In the genomic region with DNA sequence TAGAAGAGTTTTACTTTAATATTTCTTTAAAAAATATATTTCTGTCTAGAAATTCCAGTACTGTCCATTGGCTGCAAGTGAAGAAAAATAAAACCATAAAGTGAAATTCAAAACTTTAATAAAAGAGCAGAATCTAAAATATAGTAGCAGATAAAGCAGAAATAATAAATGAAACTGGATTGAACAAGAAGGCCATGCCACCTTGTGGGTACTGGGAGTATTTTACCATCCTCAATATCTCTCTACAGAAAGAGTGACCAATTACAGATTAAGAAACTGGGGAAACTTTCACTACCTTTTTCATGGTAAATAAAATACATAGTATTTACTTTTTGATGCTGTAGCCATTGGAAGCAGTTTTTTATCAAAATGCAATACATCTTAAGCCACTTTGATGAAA, we compare ENCODE assay signal across 8 cellular contexts.
DNase-seq lines count a peak whose midpoint lies in the region; ATAC-seq, FAIRE-seq and TF ChIP-seq lines count a peak whose summit lies in the region.

No MANE protein-coding gene starts in this region.

- ATAC-seq in left cardiac atrium (no peak), GM18517 (IDR thresholded peaks at IDR 0.05; ENCODE audit: unreplicated experiment) (no peak)
- no peak for ATAC-seq in naive thymus-derived CD4-positive, alpha-beta T cell

- H3K27me3 Mint-ChIP-seq in T-helper 2 cell treated with Interferon-gamma antibody and Interleukin-4, amounts not matched to agents 5 μg/mL and 100 μg/mL, for 36 hours (ENCODE audit: low read depth), result no peaks in the 10 kb centered on the region
- peaks cover 0 to 6% (median 0%) of the 10 kb centered on the region in 5 donors for H3K27me3 Mint-ChIP-seq in naive thymus-derived CD4-positive, alpha-beta T cell

- no peaks in the 10 kb centered on the region for H3K36me3 Mint-ChIP-seq in T-helper 2 cell treated with Interferon-gamma antibody and Interleukin-4, amounts not matched to agents 5 μg/mL and 100 μg/mL, for 36 hours (ENCODE audit: low read depth)
- H3K36me3 Mint-ChIP-seq in naive thymus-derived CD4-positive, alpha-beta T cell, result peaks cover 0 to 1% (median 0%) of the 10 kb centered on the region in 5 donors

- no peaks in the 10 kb centered on the region for H4K20me1 ChIP-seq in osteoblast (ENCODE audit: insufficient read depth, low read length)

- H3K27ac Mint-ChIP-seq in T-helper 2 cell treated with Interferon-gamma antibody and Interleukin-4, amounts not matched to agents 5 μg/mL and 100 μg/mL, for 36 hours, result no peak overlapping the region
- no peak overlapping the region for H3K27ac Mint-ChIP-seq in naive thymus-derived CD4-positive, alpha-beta T cell

- no peak overlapping the region for H3K4me3 ChIP-seq in right atrium auricular region
- no peak overlapping the region for H3K4me3 ChIP-seq in bronchial epithelial cell (ENCODE audit: low read depth, low read length)
- H3K4me3 ChIP-seq in osteoblast (ENCODE audit: insufficient read depth, low read length), result no peak overlapping the region
- no peak overlapping the region for H3K4me3 ChIP-seq in naive thymus-derived CD4-positive, alpha-beta T cell (ENCODE audit: low read length)

- H3K4me1 ChIP-seq in right atrium auricular region (no peaks in the 10 kb centered on the region), osteoblast (ENCODE audit: insufficient read depth, low read length) (no peaks in the 10 kb centered on the region)
- H3K4me1 ChIP-seq in naive thymus-derived CD4-positive, alpha-beta T cell (ENCODE audit: control insufficient read depth in 2 of 2, insufficient read depth in 2 of 2, low read length in 2 of 2), result no peaks in the 10 kb centered on the region

- no peak overlapping the region for H3K27ac ChIP-seq in right atrium auricular region
- H3K27ac ChIP-seq in osteoblast (ENCODE audit: low read depth, low read length), result no peak overlapping the region
- H3K27ac ChIP-seq in naive thymus-derived CD4-positive, alpha-beta T cell (ENCODE audit: low read depth, low read length), result no peak overlapping the region

- H2AFZ ChIP-seq in osteoblast (ENCODE audit: low read length), result no peak overlapping the region

- POLR2A ChIA-PET in naive thymus-derived CD4-positive, alpha-beta T cell (lab: Charles Lee), result no interaction called here

- no peaks in the 10 kb centered on the region for H3K36me3 ChIP-seq in right atrium auricular region
- H3K36me3 ChIP-seq in bronchial epithelial cell (ENCODE audit: control insufficient read depth, insufficient read depth, low read length), result no peaks in the 10 kb centered on the region
- H3K36me3 ChIP-seq in osteoblast (ENCODE audit: insufficient read depth, low read length), result no peaks in the 10 kb centered on the region
- no peaks in the 10 kb centered on the region for H3K36me3 ChIP-seq in naive thymus-derived CD4-positive, alpha-beta T cell (ENCODE audit: control insufficient read depth in 2 of 3, insufficient read depth in 3 of 3, low read length in 3 of 3)

- no peaks in the 10 kb centered on the region for H3K4me1 Mint-ChIP-seq in T-helper 2 cell treated with Interferon-gamma antibody and Interleukin-4, amounts not matched to agents 5 μg/mL and 100 μg/mL, for 36 hours (ENCODE audit: low read depth)
- H3K4me1 Mint-ChIP-seq in naive thymus-derived CD4-positive, alpha-beta T cell, result peaks cover 0 to 3% (median 0%) of the 10 kb centered on the region in 7 donors

- DNase-seq in right atrium auricular region (ENCODE audit: low spot score) (no peak), left cardiac atrium (no peak), MV-4-11 (lab: John Stamatoyannopoulos, UW) (peak; percentile 68), bronchial epithelial cell (ENCODE audit: low read depth) (peak; percentile 33), osteoblast (ENCODE audit: insufficient read length, low spot score, missing footprints) (peak; percentile 75)
- no peak for DNase-seq in T-helper 2 cell treated with Interferon-gamma antibody and Interleukin-4, amounts not matched to agents 5 μg/mL and 100 μg/mL, for 36 hours (ENCODE audit: low spot score)
- no peak for DNase-seq in naive thymus-derived CD4-positive, alpha-beta T cell

- H3K79me2 ChIP-seq in osteoblast (ENCODE audit: insufficient read depth, low read length), result no peaks in the 10 kb centered on the region

- no peak overlapping the region for H3K4me2 ChIP-seq in osteoblast (ENCODE audit: insufficient read depth, low read length)

- no peaks in the 10 kb centered on the region for H3K9me3 Mint-ChIP-seq in T-helper 2 cell treated with Interferon-gamma antibody and Interleukin-4, amounts not matched to agents 5 μg/mL and 100 μg/mL, for 36 hours
- peaks cover 0 to 4% (median 0%) of the 10 kb centered on the region in 11 donors for H3K9me3 Mint-ChIP-seq in naive thymus-derived CD4-positive, alpha-beta T cell

- H3K9me3 ChIP-seq in right atrium auricular region (no peaks in the 10 kb centered on the region), osteoblast (ENCODE audit: low read depth, low read length) (no peaks in the 10 kb centered on the region)
- H3K9me3 ChIP-seq in naive thymus-derived CD4-positive, alpha-beta T cell (ENCODE audit: control insufficient read depth in 2 of 3, low read length in 3 of 3), result no peaks in the 10 kb centered on the region

- H3K27me3 ChIP-seq in right atrium auricular region (no peaks in the 10 kb centered on the region), bronchial epithelial cell (ENCODE audit: control insufficient read depth, insufficient read depth, low read length) (no peaks in the 10 kb centered on the region), osteoblast (ENCODE audit: insufficient read depth, low read length) (no peaks in the 10 kb centered on the region)
- no peaks in the 10 kb centered on the region for H3K27me3 ChIP-seq in naive thymus-derived CD4-positive, alpha-beta T cell (ENCODE audit: control insufficient read depth in 2 of 2, insufficient read depth in 2 of 2, low read length in 2 of 2)

- intact Hi-C loops in left cardiac atrium (cut with DNase I), result no loop called here
- intact Hi-C loops in naive thymus-derived CD4-positive, alpha-beta T cell (cut with micrococcal nuclease), result no loop called here

- FAIRE-seq in bronchial epithelial cell (lab: Jason Lieb, UNC), result no peak

- TF ChIP-seq CTCF in right atrium auricular region (IDR thresholded peaks at IDR 0.05) (peak; percentile 34 to 57), bronchial epithelial cell (IDR thresholded peaks at IDR 0.05; ENCODE audit: insufficient read depth, low read length, severe bottlenecking) (peak; percentile 45), osteoblast (IDR thresholded peaks at IDR 0.05; ENCODE audit: extremely low read depth, low read depth, low read length) (peak; percentile 66)

- no peak overlapping the region for H3K4me3 Mint-ChIP-seq in T-helper 2 cell treated with Interferon-gamma antibody and Interleukin-4, amounts not matched to agents 5 μg/mL and 100 μg/mL, for 36 hours
- H3K4me3 Mint-ChIP-seq in naive thymus-derived CD4-positive, alpha-beta T cell, result no peak overlapping the region

- CTCF ChIA-PET in naive thymus-derived CD4-positive, alpha-beta T cell (lab: Charles Lee), result no interaction called here

Comparison
In these comparisons a context has a peak if more than half of its experiments do, and no peak if none do; other contexts are left out.
1. DNase-seq: peak in MV-4-11 (single experiment), bronchial epithelial cell (single experiment) and osteoblast (single experiment); none in right atrium auricular region (single experiment), left cardiac atrium (single experiment), T-helper 2 cell treated with Interferon-gamma antibody and Interleukin-4, amounts not matched to agents 5 μg/mL and 100 μg/mL, for 36 hours (single experiment) and naive thymus-derived CD4-positive, alpha-beta T cell (0 of 9).
2. Peak in every context shown above with its lines, with median percentiles within 50 percentile points of each other: CTCF ChIP-seq.